ENCODE assay signal across 18 cellular contexts in the genomic region with DNA sequence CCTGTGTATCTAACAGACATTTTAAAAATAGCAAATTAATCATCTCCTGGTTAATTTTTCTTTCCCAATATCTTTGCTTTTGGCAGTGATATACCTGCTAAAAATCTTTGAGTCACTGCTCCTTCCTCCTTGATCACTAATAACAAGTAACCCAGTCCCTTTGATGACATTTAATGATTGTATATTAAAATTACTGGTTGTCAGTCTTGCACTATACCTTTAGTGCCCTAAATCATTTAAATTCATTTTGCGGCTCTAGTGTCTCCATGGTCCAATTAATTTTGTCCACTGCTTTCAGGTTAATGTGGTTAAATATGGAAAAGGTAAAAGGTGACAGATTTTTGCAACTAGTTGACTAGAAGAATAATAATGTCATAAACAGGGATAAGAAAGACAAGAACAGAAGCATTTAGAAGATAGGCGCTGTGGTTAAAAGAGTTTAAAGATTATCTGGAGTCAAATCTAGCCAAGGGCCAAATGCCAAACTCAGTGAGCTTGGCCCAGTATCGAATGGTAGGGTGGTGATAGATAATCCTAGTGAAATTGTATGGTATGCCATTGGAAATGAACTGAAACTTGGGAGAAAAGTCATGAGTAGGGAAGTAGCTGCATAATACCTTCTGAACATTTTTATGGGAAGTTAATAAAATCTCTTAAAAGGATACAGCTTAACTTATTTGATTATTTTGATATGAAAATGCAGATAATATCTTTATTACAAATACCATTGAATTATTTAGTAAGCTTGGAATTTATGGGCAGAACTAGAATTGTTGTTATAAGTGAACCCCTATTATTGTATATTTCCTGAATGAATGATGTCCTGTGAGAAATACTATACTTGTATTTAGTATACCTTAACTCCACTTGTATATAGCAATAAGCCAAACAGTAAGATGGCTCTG.
DNase-seq lines count a peak whose midpoint lies in the region; ATAC-seq, FAIRE-seq and TF ChIP-seq lines count a peak whose summit lies in the region.
"Had no signal": no experiment of that assay in that cellular context is flagged by ENCODE, and none has a peak within 500 bp of the region (broad histone marks: within the 10 kb centered on the region; RNA-seq: fewer than 3 reads in every experiment).

No MANE protein-coding gene starts in this region.

- CTCF ChIA-PET in SK-N-SH (lab: Yijun Ruan, JAX): interaction anchor here (0.6 to 1.4 kb wide), 3 partner anchors 12 to 746 kb away, joined by 3 to 9 read pairs (median 4); no protein-coding TSS in a partner anchor

- no peak overlapping the region for H3K56ac ChIP-seq in H9 (ENCODE audit: insufficient read length, low read depth, low read length)

- no peak overlapping the region for H3T11ph ChIP-seq in H9 (ENCODE audit: low read length)

- H3K27ac Mint-ChIP-seq in H9: no peak overlapping the region

- DNase-seq in GM19239 (ENCODE audit: insufficient read length, low spot score) (no peak), SK-N-SH (no peak), fibroblast of lung (ENCODE audit: low read depth in 2 of 2) (no peak), H9 (no peak), superior temporal gyrus (ENCODE audit: extremely low spot score) (no peak)
- DNase-seq in stimulated activated CD4-positive, alpha-beta T cell treated with anti-CD3 and anti-CD28 coated beads, Interleukin-15, amount 100 ng/mL, for 24 hours: no peak
- DNase-seq: activated T-cell treated with anti-CD3 and anti-CD28 coated beads, Interleukin-2, amount 50 U/mL, for 1 hour; amniotic stem cell; Calu3; MV-4-11; NCI-H1930; NCI-H446; SIG-M5; substantia nigra; T1000 had no signal

- no peaks in the 10 kb centered on the region; the same call in 1 of the 2 replicates for H3K9me3 ChIP-seq in SK-N-SH
- H3K9me3 ChIP-seq in fibroblast of lung (ENCODE audit: control insufficient read depth, insufficient read depth, low read depth, low read length): no peaks in the 10 kb centered on the region
- no peaks in the 10 kb centered on the region for H3K9me3 ChIP-seq in H9 (ENCODE audit: control insufficient read depth, low read depth, low read length)

- TF ChIP-seq EP300 in SK-N-SH (IDR thresholded peaks at IDR 0.05; ENCODE audit: borderline replicate concordance in 1 of 2, low read depth in 1 of 2, low read length in 1 of 2): no peak

- H3K36me3 Mint-ChIP-seq in H9 (ENCODE audit: insufficient read depth in 1 of 3, low read depth in 3 of 3): peaks cover 16 to 45% (median 35%) of the 10 kb centered on the region in 3 experiments

- no peaks in the 10 kb centered on the region for H3K23me2 ChIP-seq in H9 (ENCODE audit: insufficient read length, low read depth, low read length, poor library complexity, severe bottlenecking)

- no peak overlapping the region for H4K91ac ChIP-seq in H9 (ENCODE audit: insufficient read length, low read depth, low read length)

- no peak overlapping the region for H3K4me3 ChIP-seq in SK-N-SH (ENCODE audit: low read depth in 2 of 2, low read length in 1 of 2)
- H3K4me3 ChIP-seq in fibroblast of lung (replicated peaks in 1 of 4; ENCODE audit: control extremely low read depth in 1 of 4, insufficient read depth in 1 of 4, low read depth in 3 of 4, low read length in 4 of 4): no peak overlapping the region

- H3F3A ChIP-seq in SK-N-SH (replicated peaks; ENCODE audit: insufficient read depth): peaks cover 30% of the 10 kb centered on the region

- no peaks in the 10 kb centered on the region for H3K79me1 ChIP-seq in H9 (ENCODE audit: insufficient read depth, low read depth, low read length, poor library complexity, severe bottlenecking)

- H2BK5ac ChIP-seq in H9 (ENCODE audit: insufficient read length, low read length): no peak overlapping the region

- H2AK5ac ChIP-seq in H9 (ENCODE audit: insufficient read length, low read length): no peak overlapping the region

- no peak overlapping the region for H2BK15ac ChIP-seq in H9 (ENCODE audit: low read depth, low read length)

- H3K4me1 ChIP-seq in SK-N-SH (ENCODE audit: control insufficient read depth in 1 of 2, insufficient read depth in 2 of 2, low read depth in 1 of 2, low read length in 1 of 2) (peaks cover 0 to 6% of the 10 kb centered on the region in 2 experiments; a peak in 2 of 4 replicates), fibroblast of lung (ENCODE audit: control insufficient read depth, extremely low read depth, insufficient read depth, low read length) (no peaks in the 10 kb centered on the region), H9 (ENCODE audit: insufficient read depth, low read length) (no peaks in the 10 kb centered on the region)

- H3K4ac ChIP-seq in H9 (ENCODE audit: low read depth, low read length): no peak overlapping the region

- ATAC-seq in HG02678 (IDR thresholded peaks at IDR 0.05; ENCODE audit: unreplicated experiment): no peak
- ATAC-seq: HepG2 had no signal

- peak; percentile 53 for FAIRE-seq in GM19239 (lab: Jason Lieb, UNC)

- no peak overlapping the region for H2BK120ac ChIP-seq in H9 (ENCODE audit: low read depth, low read length, poor library complexity, severe bottlenecking)

- H3K36me3 ChIP-seq in SK-N-SH (replicated peaks in 1 of 2; ENCODE audit: control insufficient read depth in 1 of 2, insufficient read depth in 2 of 2, low read length in 1 of 2): peaks cover 42 to 46% of the 10 kb centered on the region in 2 experiments
- no peaks in the 10 kb centered on the region for H3K36me3 ChIP-seq in fibroblast of lung (ENCODE audit: control insufficient read depth, insufficient read depth, low read length)

- H4K8ac ChIP-seq in H9 (replicated peaks; ENCODE audit: insufficient read length, low read depth, low read length): no peak overlapping the region

- H3K4me1 Mint-ChIP-seq in H9: no peaks in the 10 kb centered on the region

- no peak overlapping the region for H3K9ac ChIP-seq in SK-N-SH
- H3K9ac ChIP-seq in fibroblast of lung (ENCODE audit: insufficient read depth, low read length): no peak overlapping the region
- no peak overlapping the region for H3K9ac ChIP-seq in H9 (ENCODE audit: extremely low read depth, insufficient read length, low read length)

- no peak overlapping the region for H3K4me3 Mint-ChIP-seq in H9

- H3K23ac ChIP-seq in H9 (ENCODE audit: insufficient read length, low read depth, low read length): no peak overlapping the region

- WGBS in SK-N-SH (ENCODE audit: low lambda C conversion rate): 85% methylated on average over 3 of the region's 3 CpGs
- no CpG with 5 or more reads among the region's 3 CpGs for WGBS in H9 (ENCODE audit: extremely low coverage, insufficient read length, low lambda C conversion rate)

- H3K9me2 ChIP-seq in SK-N-SH: no peaks in the 10 kb centered on the region

- H4K20me1 ChIP-seq in SK-N-SH (ENCODE audit: insufficient read depth) (no peaks in the 10 kb centered on the region), fibroblast of lung (ENCODE audit: control insufficient read depth, extremely low read depth, insufficient read depth, low read length) (no peaks in the 10 kb centered on the region), H9 (ENCODE audit: control insufficient read depth, insufficient read depth, insufficient read length) (no peaks in the 10 kb centered on the region)

- TF ChIP-seq RAD21 in SK-N-SH (IDR thresholded peaks at IDR 0.05; ENCODE audit: low read length): no peak

- H3K14ac ChIP-seq in H9 (ENCODE audit: insufficient read depth, low read length): no peak overlapping the region

- H2BK20ac ChIP-seq in H9 (ENCODE audit: low read depth, low read length, poor library complexity, severe bottlenecking): no peak overlapping the region

- H3K27me3 ChIP-seq in SK-N-SH (ENCODE audit: insufficient read depth) (no peaks in the 10 kb centered on the region), fibroblast of lung (ENCODE audit: control insufficient read depth, insufficient read depth, low read length) (no peaks in the 10 kb centered on the region), H9 (ENCODE audit: insufficient read depth, low read length) (no peaks in the 10 kb centered on the region)

- H2BK12ac ChIP-seq in H9 (ENCODE audit: insufficient read length, low read depth, low read length): no peak overlapping the region

- no peak overlapping the region for H3K18ac ChIP-seq in H9 (ENCODE audit: insufficient read length, low read depth, low read length)

- H3K27ac ChIP-seq in 22Rv1 (peak overlapping the region; percentile 29; the same call in 1 of the 2 replicates), SK-N-SH (ENCODE audit: low read depth in 2 of 2, low read length in 1 of 2) (peak overlapping the region in 1 of 2 experiments; percentile 58; a peak in 2 of 4 replicates), fibroblast of lung (ENCODE audit: insufficient read depth, low read length) (no peak overlapping the region), H9 (ENCODE audit: insufficient read length, low read depth, low read length) (no peak overlapping the region)

- no peak overlapping the region; the same call in 1 of the 2 replicates for H3K4me2 ChIP-seq in SK-N-SH
- H3K4me2 ChIP-seq in fibroblast of lung (ENCODE audit: extremely low read depth, insufficient read depth, low read length): peak overlapping the region; percentile 27
- H3K4me2 ChIP-seq in H9 (ENCODE audit: insufficient read depth, insufficient read length, low read length): no peak overlapping the region

- H2AFZ ChIP-seq in SK-N-SH (ENCODE audit: low read depth) (no peak overlapping the region), fibroblast of lung (ENCODE audit: low read length) (no peak overlapping the region), H9 (ENCODE audit: low read length) (no peak overlapping the region)

- no peak for TF ChIP-seq CTCF in 22Rv1 (IDR thresholded peaks at IDR 0.05)
- no peak for TF ChIP-seq CTCF in SK-N-SH (IDR thresholded peaks at IDR 0.05)
- TF ChIP-seq CTCF in fibroblast of lung (conservative IDR thresholded peaks at IDR 0.05 in 1 of 2, IDR thresholded peaks at IDR 0.05 in 1 of 2; ENCODE audit: low read depth in 1 of 2, low read length in 2 of 2): no peak
- TF ChIP-seq CTCF in H9 (conservative IDR thresholded peaks at IDR 0.05): no peak

- H4K5ac ChIP-seq in H9 (ENCODE audit: insufficient read length, low read depth, low read length): no peak overlapping the region

- H3K79me2 ChIP-seq in SK-N-SH (ENCODE audit: insufficient read depth) (peaks cover 14% of the 10 kb centered on the region; the same call in 1 of the 2 replicates), fibroblast of lung (ENCODE audit: control insufficient read depth, insufficient read depth, low read length) (no peaks in the 10 kb centered on the region), H9 (ENCODE audit: insufficient read depth, low read length) (no peaks in the 10 kb centered on the region)

- no peaks in the 10 kb centered on the region for H3K27me3 Mint-ChIP-seq in H9 (ENCODE audit: low read depth)

- POLR2A ChIA-PET in SK-N-SH (lab: Yijun Ruan, JAX): no interaction called here

- peaks cover 6 to 10% of the 10 kb centered on the region in 2 experiments; a peak in 3 of 5 replicates for H3K9me3 Mint-ChIP-seq in H9

TF ChIP-seq in SK-N-SH, 30 proteins besides CTCF, POLR2A, EP300 and RAD21 (continues in another document):
- TF ChIP-seq USF1 (IDR thresholded peaks at IDR 0.05; ENCODE audit: borderline replicate concordance, low read depth): no peak
